ENCODE assay signal across 22 cellular contexts in genomic region chr15:100729461-100729860, GRCh38.
"Had no signal": no experiment of that assay in that cellular context is flagged by ENCODE, and none has a peak within 500 bp of the region (broad histone marks: within the 10 kb centered on the region; RNA-seq: fewer than 3 reads in every experiment).

No MANE protein-coding gene starts in this region.

- H3K27ac Mint-ChIP-seq: memory B cell; natural killer cell treated with Interleukin-12 subunit alpha and Interleukin-12 subunit beta and Interleukin-15 and Interleukin-18, amount 100 ng/mL, for 72 hours; stimulated activated naive B cell treated with anti-CD40 and anti-IgM and Interleukin-4, amounts not matched to agents 10 μg/mL and 1 μg/mL and 100 μg/mL, for 72 hours; stimulated activated naive CD8-positive, alpha-beta T cell treated with anti-CD3 and anti-CD28 coated beads, Interleukin-15, amount 100 ng/mL, for 72 hours had no signal

- ATAC-seq: esophagus mucosa; gastrocnemius medialis; lower lobe of right lung; natural killer cell treated with Interleukin-12 subunit alpha and Interleukin-12 subunit beta and Interleukin-15 and Interleukin-18, amount 100 ng/mL, for 72 hours; stimulated activated naive B cell treated with anti-CD40 and anti-IgM and Interleukin-4, amounts not matched to agents 10 μg/mL and 1 μg/mL and 100 μg/mL, for 72 hours; stimulated activated naive CD8-positive, alpha-beta T cell treated with anti-CD3 and anti-CD28 coated beads, Interleukin-15, amount 100 ng/mL, for 72 hours; upper lobe of right lung had no signal

- H3K9me3 Mint-ChIP-seq: natural killer cell treated with Interleukin-12 subunit alpha and Interleukin-12 subunit beta and Interleukin-15 and Interleukin-18, amount 100 ng/mL, for 72 hours had no signal

- H3K27me3 ChIP-seq: dorsolateral prefrontal cortex, gastrocnemius medialis, ovary, right atrium auricular region, sigmoid colon, testis, tibial nerve, upper lobe of right lung, vagina had no signal

- H3K36me3 Mint-ChIP-seq: memory B cell; natural killer cell treated with Interleukin-12 subunit alpha and Interleukin-12 subunit beta and Interleukin-15 and Interleukin-18, amount 100 ng/mL, for 72 hours; stimulated activated naive B cell treated with anti-CD40 and anti-IgM and Interleukin-4, amounts not matched to agents 10 μg/mL and 1 μg/mL and 100 μg/mL, for 72 hours had no signal

- H3K27ac ChIP-seq: dorsolateral prefrontal cortex, gastrocnemius medialis, left ventricle myocardium inferior, lower lobe of right lung, ovary, right atrium auricular region, sigmoid colon, testis, tibial nerve, upper lobe of right lung, vagina had no signal

- H3K4me3 Mint-ChIP-seq: memory B cell; natural killer cell treated with Interleukin-12 subunit alpha and Interleukin-12 subunit beta and Interleukin-15 and Interleukin-18, amount 100 ng/mL, for 72 hours; stimulated activated naive B cell treated with anti-CD40 and anti-IgM and Interleukin-4, amounts not matched to agents 10 μg/mL and 1 μg/mL and 100 μg/mL, for 72 hours; stimulated activated naive CD8-positive, alpha-beta T cell treated with anti-CD3 and anti-CD28 coated beads, Interleukin-15, amount 100 ng/mL, for 72 hours had no signal

- H3K36me3 ChIP-seq: gastrocnemius medialis, left ventricle myocardium inferior, lower lobe of right lung, ovary, right atrium auricular region, sigmoid colon, tibial nerve, upper lobe of right lung, vagina had no signal

- H3K4me3 ChIP-seq: dorsolateral prefrontal cortex, gastrocnemius medialis, left ventricle myocardium inferior, lower lobe of right lung, ovary, right atrium auricular region, sigmoid colon, skin epidermis, testis, tibial nerve, upper lobe of right lung, vagina had no signal

- H3K27me3 Mint-ChIP-seq: natural killer cell treated with Interleukin-12 subunit alpha and Interleukin-12 subunit beta and Interleukin-15 and Interleukin-18, amount 100 ng/mL, for 72 hours; stimulated activated naive CD8-positive, alpha-beta T cell treated with anti-CD3 and anti-CD28 coated beads, Interleukin-15, amount 100 ng/mL, for 72 hours had no signal

- DNase-seq: cortex of kidney; effector memory CD4-positive, alpha-beta T cell; gastrocnemius medialis; left ventricle myocardium inferior; lower lobe of right lung; midbrain; ovary; sigmoid colon; stimulated activated CD4-positive, alpha-beta T cell treated with anti-CD3 and anti-CD28 coated beads, Interleukin-2, amount 100 ng/mL, for 24 hours; stimulated activated CD4-positive, alpha-beta T cell treated with anti-CD3 and anti-CD28 coated beads, Interleukin-4, amount 100 ng/mL, for 4 hours; stimulated activated naive B cell treated with anti-CD40 and anti-IgM and Interleukin-4, amounts not matched to agents 10 μg/mL and 1 μg/mL and 100 μg/mL, for 72 hours; stimulated activated naive CD8-positive, alpha-beta T cell treated with anti-CD3 and anti-CD28 coated beads, Interleukin-15, amount 100 ng/mL, for 72 hours; testis; upper lobe of right lung had no signal

- H3K4me1 Mint-ChIP-seq: memory B cell; stimulated activated naive B cell treated with anti-CD40 and anti-IgM and Interleukin-4, amounts not matched to agents 10 μg/mL and 1 μg/mL and 100 μg/mL, for 72 hours; stimulated activated naive CD8-positive, alpha-beta T cell treated with anti-CD3 and anti-CD28 coated beads, Interleukin-15, amount 100 ng/mL, for 72 hours had no signal

- H3K9me3 ChIP-seq: gastrocnemius medialis, left ventricle myocardium inferior, lower lobe of right lung, ovary, right atrium auricular region, sigmoid colon, testis, tibial nerve, upper lobe of right lung, vagina had no signal
